13 cellular contexts compared by ENCODE assay signal in genomic region chr11:64262271-64263002, GRCh38. TPM values are rescaled to one million over a fixed set of nuclear protein-coding genes. Genes with fewer than 3 reads are reported as not detected.
DNase-seq lines count a peak whose midpoint lies in the region; TF ChIP-seq lines count a peak whose summit lies in the region.
"Had no signal": no experiment of that assay in that cellular context is flagged by ENCODE, and none has a peak within 500 bp of the region (broad histone marks: within the 10 kb centered on the region; RNA-seq: fewer than 3 reads in every experiment).

No MANE protein-coding gene starts in this region.

- peaks cover 70% of the 10 kb centered on the region for H3K36me3 ChIP-seq in adipocyte (ENCODE audit: control insufficient read depth, insufficient read depth, low read length, severe bottlenecking)
- peaks cover 50% of the 10 kb centered on the region for H3K36me3 ChIP-seq in osteoblast (ENCODE audit: insufficient read depth, low read length)

- H3K4me3 ChIP-seq in adipocyte (ENCODE audit: low read length): no peak overlapping the region
- no peak overlapping the region for H3K4me3 ChIP-seq in osteoblast (ENCODE audit: insufficient read depth, low read length)

- H3K27me3 ChIP-seq in adipocyte (replicated peaks; ENCODE audit: control insufficient read depth, insufficient read depth, low read length) (no peaks in the 10 kb centered on the region), osteoblast (ENCODE audit: insufficient read depth, low read length) (no peaks in the 10 kb centered on the region)

- DNase-seq in HFFc6 (no peak), adipocyte (ENCODE audit: low read depth) (no peak), osteoblast (ENCODE audit: insufficient read length, low spot score, missing footprints) (peak; percentile 60), activated gamma-delta T cell (lab: John Stamatoyannopoulos, UW) (no peak), activated T-cell treated with anti-CD3 and anti-CD28 coated beads for 4 hours (no peak)
- DNase-seq: AML-193; Calu3; CD4-positive, alpha-beta T cell; NCI-H1417; NCI-H1930; NCI-H510A; NCI-H82; SHP77 had no signal

- no peaks in the 10 kb centered on the region for H3K9me3 Mint-ChIP-seq in HFFc6
- H3K9me3 Mint-ChIP-seq: CD4-positive, alpha-beta T cell had no signal

- TF ChIP-seq CTCF in HFFc6 (IDR thresholded peaks at IDR 0.05) (no peak), osteoblast (IDR thresholded peaks at IDR 0.05; ENCODE audit: extremely low read depth, low read depth, low read length) (no peak)

- peaks cover 4% of the 10 kb centered on the region for H3K4me1 ChIP-seq in adipocyte (ENCODE audit: control insufficient read depth, insufficient read depth, low read length)
- peaks cover 7% of the 10 kb centered on the region for H3K4me1 ChIP-seq in osteoblast (ENCODE audit: insufficient read depth, low read length)

- peaks cover 39% of the 10 kb centered on the region for H3K36me3 Mint-ChIP-seq in HFFc6 (ENCODE audit: low read depth)

- peak overlapping the region; percentile 84 for H3K27ac Mint-ChIP-seq in HFFc6
- H3K27ac Mint-ChIP-seq: CD4-positive, alpha-beta T cell had no signal

- peaks cover 22% of the 10 kb centered on the region for H3K4me1 Mint-ChIP-seq in HFFc6 (ENCODE audit: low read depth)

- peak overlapping the region; percentile 66 for H3K27ac ChIP-seq in osteoblast (ENCODE audit: low read depth, low read length)

- no peaks in the 10 kb centered on the region for H4K20me1 ChIP-seq in osteoblast (ENCODE audit: insufficient read depth, low read length)

- H3K79me2 ChIP-seq in osteoblast (ENCODE audit: insufficient read depth, low read length): no peaks in the 10 kb centered on the region

- H3K9me3 ChIP-seq in adipocyte (ENCODE audit: control insufficient read depth, low read length) (no peaks in the 10 kb centered on the region), osteoblast (ENCODE audit: low read depth, low read length) (no peaks in the 10 kb centered on the region)

- H3K4me3 Mint-ChIP-seq in HFFc6: no peak overlapping the region
- H3K4me3 Mint-ChIP-seq: CD4-positive, alpha-beta T cell had no signal

- H3K27me3 Mint-ChIP-seq in HFFc6 (ENCODE audit: insufficient read depth): peaks cover 6% of the 10 kb centered on the region
- H3K27me3 Mint-ChIP-seq: CD4-positive, alpha-beta T cell had no signal

- H2AFZ ChIP-seq in osteoblast (ENCODE audit: low read length): no peak overlapping the region

- peak overlapping the region; percentile 46 for H3K9ac ChIP-seq in adipocyte (ENCODE audit: low read length)

- no peak overlapping the region for H3K4me2 ChIP-seq in osteoblast (ENCODE audit: insufficient read depth, low read length)

RNA-seq across cellular contexts. Expression of gene PLCB3, which starts 11.1 kb away (rescaled TPM):
- 10 to 100 TPM; 48.1 to 58.0 (median 51.8) TPM for total RNA-seq in HFFc6 (2021; fragmentation: NEBNext Ultra II Directional; extraction: Animal tissue kit (Norgen Biotek cat#: 25700))
- 25.3 and 25.6 TPM in 2 replicates for total RNA-seq in osteoblast

RNA-seq across cellular contexts. Expression of gene PPP1R14B, which starts 15.7 kb away (rescaled TPM):
- 100 to 1,000 TPM; 386 to 478 (median 429) TPM for total RNA-seq in HFFc6 (2021; fragmentation: NEBNext Ultra II Directional; extraction: Animal tissue kit (Norgen Biotek cat#: 25700))
- total RNA-seq in osteoblast: 136 and 139 TPM in 2 replicates

RNA-seq across cellular contexts. Expression of gene FKBP2, which starts 21.5 kb away (rescaled TPM):
- 10 to 100 TPM; 54.1 to 95.6 (median 73.1) TPM for total RNA-seq in HFFc6 (2021; fragmentation: NEBNext Ultra II Directional; extraction: Animal tissue kit (Norgen Biotek cat#: 25700))
- 31.1 and 32.7 TPM in 2 replicates for total RNA-seq in osteoblast

RNA-seq across cellular contexts. Expression of gene BAD, which starts 22.0 kb away (rescaled TPM):
- total RNA-seq in HFFc6 (2021; fragmentation: NEBNext Ultra II Directional; extraction: Animal tissue kit (Norgen Biotek cat#: 25700)): 10 to 100 TPM; 65.9 to 75.0 (median 68.8) TPM
- 70.9 and 71.3 TPM in 2 replicates for total RNA-seq in osteoblast

RNA-seq across cellular contexts. Expression of gene GPR137, which starts 23.2 kb away (rescaled TPM):
- total RNA-seq in HFFc6 (2021; fragmentation: NEBNext Ultra II Directional; extraction: Animal tissue kit (Norgen Biotek cat#: 25700)): 10 to 100 TPM; 27.9 to 42.1 (median 34.7) TPM
- 13.3 and 18.5 TPM in 2 replicates for total RNA-seq in osteoblast
